In genomic region chr13:48890386-48890785, GRCh38 we compare ENCODE assay signal across 33 cellular contexts.
"Had no signal": no experiment of that assay in that cellular context is flagged by ENCODE, and none has a peak within 500 bp of the region (broad histone marks: within the 10 kb centered on the region; RNA-seq: fewer than 3 reads in every experiment).

No MANE protein-coding gene starts in this region.

- DNase-seq: activated CD4-positive, alpha-beta memory T cell treated with anti-CD3 and anti-CD28 coated beads for 36 hours; activated CD4-positive, alpha-beta T cell treated with anti-CD3 and anti-CD28 coated beads, Interleukin-2, amount 10 ng/mL, durations not matched to agents 24 days and 14 days; activated CD8-positive, alpha-beta memory T cell treated with anti-CD3 and anti-CD28 coated beads, Interleukin-2, amount 50 U/mL, for 4 hours; activated gamma-delta T cell; activated naive CD4-positive, alpha-beta T cell treated with anti-CD3 and anti-CD28 coated beads, Interleukin-2, amount 50 U/mL, for 16 hours; activated T-cell treated with anti-CD3 and anti-CD28 coated beads, Interleukin-2, amount 50 U/mL, for 1 hour; anterior cingulate cortex; body of pancreas; colonic mucosa; effector memory CD4-positive, alpha-beta T cell; heart left ventricle; hypothalamus; immature natural killer cell; naive B cell; nucleus accumbens; pancreas; retina; stimulated activated CD4-positive, alpha-beta T cell treated with anti-CD3 and anti-CD28 coated beads, Interleukin-1b, Interleukin-23, amount 100 ng/mL, for 48 hours; stimulated activated CD4-positive, alpha-beta T cell treated with anti-CD3 and anti-CD28 coated beads, Interleukin-4, amount 100 ng/mL, for 4 hours; stimulated activated CD8-positive, alpha-beta memory T cell treated with anti-CD3 and anti-CD28 coated beads, Interleukin-4, amount 100 ng/mL, for 48 hours; T-helper 17 cell; T1000; tibial artery; WERI-Rb-1 had no signal

- H3K36me3 Mint-ChIP-seq: activated CD4-positive, alpha-beta memory T cell treated with anti-CD3 and anti-CD28 coated beads for 36 hours; immature natural killer cell; mesothelial cell of epicardium; naive B cell; stimulated activated memory B cell treated with anti-CD40 and anti-IgM and Interleukin-4, amounts not matched to agents 10 μg/mL and 1 μg/mL and 100 μg/mL, for 72 hours had no signal

- H3K4me3 Mint-ChIP-seq: activated CD4-positive, alpha-beta memory T cell treated with anti-CD3 and anti-CD28 coated beads for 36 hours; activated CD4-positive, alpha-beta T cell treated with anti-CD3 and anti-CD28 coated beads, Interleukin-2, amount 10 ng/mL, durations not matched to agents 24 days and 14 days; activated T-helper 1 cell treated with anti-CD3 and anti-CD28 coated beads, Interleukin-12 subunit alpha, Interleukin-12 subunit beta, Interleukin-2, Interleukin-4 antibody, amounts not matched to agents 30 ng/mL and 10 ng/mL and 1 ng/mL, durations not matched to agents 14 hours and 24 hours and 36 hours; immature natural killer cell; mesothelial cell of epicardium; naive B cell; stimulated activated memory B cell treated with anti-CD40 and anti-IgM and Interleukin-4, amounts not matched to agents 10 μg/mL and 1 μg/mL and 100 μg/mL, for 72 hours; T-helper 17 cell had no signal

- H3K4me3 ChIP-seq: body of pancreas, colonic mucosa, heart left ventricle, pancreas, prostate gland, skin epidermis, suprapubic skin, tibial artery had no signal

- H3K4me1 Mint-ChIP-seq: immature natural killer cell; mesothelial cell of epicardium; naive B cell; stimulated activated memory B cell treated with anti-CD40 and anti-IgM and Interleukin-4, amounts not matched to agents 10 μg/mL and 1 μg/mL and 100 μg/mL, for 72 hours; T-helper 17 cell had no signal

- H3K27me3 Mint-ChIP-seq: activated CD4-positive, alpha-beta T cell treated with anti-CD3 and anti-CD28 coated beads, Interleukin-2, amount 10 ng/mL, durations not matched to agents 24 days and 14 days; stimulated activated memory B cell treated with anti-CD40 and anti-IgM and Interleukin-4, amounts not matched to agents 10 μg/mL and 1 μg/mL and 100 μg/mL, for 72 hours; T-helper 17 cell had no signal

- ATAC-seq: activated CD4-positive, CD25-positive, alpha-beta regulatory T cell treated with anti-CD3 and anti-CD28 coated beads, Interleukin-2, amount 50 U/mL, for 24 hours; body of pancreas; heart left ventricle; pancreas; sciatic nerve; SK-N-SH treated with all-trans-retinoic acid at 6 μM for 48 hours; stimulated activated memory B cell treated with anti-CD40 and anti-IgM and Interleukin-4, amounts not matched to agents 10 μg/mL and 1 μg/mL and 100 μg/mL, for 72 hours; T-helper 17 cell had no signal

- H3K27ac Mint-ChIP-seq: activated CD4-positive, alpha-beta memory T cell treated with anti-CD3 and anti-CD28 coated beads for 36 hours; activated CD4-positive, alpha-beta T cell treated with anti-CD3 and anti-CD28 coated beads, Interleukin-2, amount 10 ng/mL, durations not matched to agents 24 days and 14 days; activated T-helper 1 cell treated with anti-CD3 and anti-CD28 coated beads, Interleukin-12 subunit alpha, Interleukin-12 subunit beta, Interleukin-2, Interleukin-4 antibody, amounts not matched to agents 30 ng/mL and 10 ng/mL and 1 ng/mL, durations not matched to agents 14 hours and 24 hours and 36 hours; immature natural killer cell; mesothelial cell of epicardium; stimulated activated memory B cell treated with anti-CD40 and anti-IgM and Interleukin-4, amounts not matched to agents 10 μg/mL and 1 μg/mL and 100 μg/mL, for 72 hours; T-helper 17 cell had no signal

- H3K9me3 Mint-ChIP-seq: activated CD4-positive, alpha-beta memory T cell treated with anti-CD3 and anti-CD28 coated beads for 36 hours; immature natural killer cell; mesothelial cell of epicardium; naive B cell; stimulated activated memory B cell treated with anti-CD40 and anti-IgM and Interleukin-4, amounts not matched to agents 10 μg/mL and 1 μg/mL and 100 μg/mL, for 72 hours had no signal
